ENCODE assay signal across 2 cellular contexts in the genomic region with DNA sequence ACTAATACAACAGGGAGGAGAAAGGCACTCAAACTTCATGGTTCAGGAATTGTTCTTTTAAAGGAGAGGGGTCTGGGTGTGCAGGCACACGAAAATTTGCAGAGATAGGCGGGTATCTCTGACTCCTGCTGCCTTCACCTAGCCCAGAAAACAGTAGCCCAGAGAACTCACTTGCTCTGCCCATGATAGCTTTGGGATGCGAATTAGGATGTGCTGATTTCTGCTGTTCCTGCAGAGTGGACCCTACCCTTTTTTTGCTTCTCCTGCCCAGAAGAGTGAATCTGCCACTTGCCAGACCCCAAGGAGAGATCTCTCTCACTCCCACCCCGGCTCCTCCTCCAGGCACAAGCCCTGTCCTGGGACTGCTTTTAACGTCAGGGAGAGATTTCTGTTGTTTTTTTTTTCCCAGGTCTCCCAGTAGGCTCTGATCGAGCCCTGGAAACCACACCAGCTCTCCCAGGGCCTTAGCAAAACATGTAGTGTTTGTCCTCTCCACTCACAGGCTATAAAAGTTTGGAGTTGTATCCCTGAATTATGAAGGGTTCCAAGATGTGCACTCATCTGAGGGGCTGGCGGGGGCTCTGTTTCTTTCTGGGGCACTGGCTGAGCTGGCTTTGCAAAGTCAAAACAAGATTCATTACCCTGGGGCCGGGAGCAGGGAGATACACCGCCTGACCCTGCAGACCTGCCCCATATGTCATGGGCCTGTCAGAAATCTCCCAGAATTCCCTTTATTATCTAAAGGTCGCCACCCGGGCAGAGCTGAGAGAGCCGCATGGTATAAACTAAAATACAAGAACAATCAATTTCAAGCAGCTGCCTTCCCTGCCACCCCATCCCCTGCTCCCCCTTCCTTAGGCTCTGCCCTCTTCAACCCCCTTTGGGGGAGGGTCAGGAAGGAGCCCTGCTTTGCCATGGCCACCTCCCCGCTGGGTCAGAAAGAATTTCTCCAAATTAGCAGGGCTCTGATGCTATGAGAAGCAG.
TF ChIP-seq lines count a peak whose summit lies in the region.

No MANE protein-coding gene starts in this region.

TF ChIP-seq in IMR-90, 13 proteins besides CTCF, POLR2A, EP300 and RAD21:
- TF ChIP-seq MXI1 (IDR thresholded peaks at IDR 0.05; ENCODE audit: borderline replicate concordance, low read depth, low read length) = no peak
- TF ChIP-seq NFE2L2 (IDR thresholded peaks at IDR 0.05; ENCODE audit: low read depth, low read length) = no peak
- no peak for TF ChIP-seq MAFK (IDR thresholded peaks at IDR 0.05; ENCODE audit: low read depth, low read length)

TF ChIP-seq in endothelial cell of umbilical vein, 7 proteins besides CTCF, POLR2A, EP300 and RAD21:
- TF ChIP-seq MYC (IDR thresholded peaks at IDR 0.05; ENCODE audit: low read depth, low read length) (no peak), GATA2 (IDR thresholded peaks at IDR 0.05; ENCODE audit: insufficient read depth, insufficient read length, low read depth, low read length) (no peak), POLR2AphosphoS5 (IDR thresholded peaks at IDR 0.05; ENCODE audit: insufficient read depth, low read depth, low read length) (no peak), EZH2 (IDR thresholded peaks at IDR 0.05; ENCODE audit: borderline replicate concordance, low read depth, low read length, severe bottlenecking) (no peak), JUN (IDR thresholded peaks at IDR 0.05; ENCODE audit: borderline replicate concordance, insufficient read depth, insufficient read length, low read depth) (no peak), FOS (IDR thresholded peaks at IDR 0.05; ENCODE audit: borderline replicate concordance, insufficient read depth, low read length) (no peak)
- TF ChIP-seq, protein P1, sequence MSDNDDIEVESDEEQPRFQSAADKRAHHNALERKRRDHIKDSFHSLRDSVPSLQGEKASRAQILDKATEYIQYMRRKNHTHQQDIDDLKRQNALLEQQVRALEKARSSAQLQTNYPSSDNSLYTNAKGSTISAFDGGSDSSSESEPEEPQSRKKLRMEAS (IDR thresholded peaks at IDR 0.05; ENCODE audit: insufficient read depth, insufficient read length) = no peak
